Comparison of ENCODE assay signal across 28 cellular contexts in the genomic region with DNA sequence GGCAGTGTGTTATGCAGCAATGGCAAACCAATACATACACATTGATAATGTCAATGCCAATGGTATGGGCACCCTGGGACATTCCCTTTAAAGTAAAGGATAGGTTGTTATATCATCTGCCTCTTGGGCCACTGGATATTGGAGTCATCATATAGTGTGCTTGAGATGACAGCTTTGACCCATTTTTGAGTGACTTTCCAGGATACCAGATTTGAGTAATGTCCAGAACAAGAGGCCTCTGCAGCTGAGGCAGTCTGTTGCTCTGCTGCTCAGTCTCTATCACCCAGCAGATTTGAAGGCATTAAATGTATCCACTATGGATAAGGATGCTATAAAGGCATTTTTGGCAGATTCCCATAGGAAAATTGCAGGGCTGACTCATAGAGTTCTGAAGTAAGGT.
"Had no signal": no experiment of that assay in that cellular context is flagged by ENCODE, and none has a peak within 500 bp of the region (broad histone marks: within the 10 kb centered on the region; RNA-seq: fewer than 3 reads in every experiment).

No MANE protein-coding gene starts in this region.

- H3K36me3 Mint-ChIP-seq: stimulated activated effector memory CD8-positive, alpha-beta T cell treated with anti-CD3 and anti-CD28 coated beads, Interleukin-12 subunit alpha, Interleukin-12 subunit beta, amount 100 ng/mL, for 72 hours; stimulated activated memory B cell treated with anti-CD40 and anti-IgM and Interleukin-4, amounts not matched to agents 10 μg/mL and 1 μg/mL and 100 μg/mL, for 72 hours; stimulated activated naive B cell treated with anti-CD40 and anti-IgM and Interleukin-4, amounts not matched to agents 10 μg/mL and 1 μg/mL and 100 μg/mL, for 72 hours; type B pancreatic cell had no signal

- H3K9me3 Mint-ChIP-seq: stimulated activated memory B cell treated with anti-CD40 and anti-IgM and Interleukin-4, amounts not matched to agents 10 μg/mL and 1 μg/mL and 100 μg/mL, for 72 hours; type B pancreatic cell had no signal

- H3K27ac Mint-ChIP-seq: stimulated activated effector memory CD8-positive, alpha-beta T cell treated with anti-CD3 and anti-CD28 coated beads, Interleukin-12 subunit alpha, Interleukin-12 subunit beta, amount 100 ng/mL, for 72 hours; stimulated activated memory B cell treated with anti-CD40 and anti-IgM and Interleukin-4, amounts not matched to agents 10 μg/mL and 1 μg/mL and 100 μg/mL, for 72 hours; stimulated activated naive B cell treated with anti-CD40 and anti-IgM and Interleukin-4, amounts not matched to agents 10 μg/mL and 1 μg/mL and 100 μg/mL, for 72 hours; stimulated activated naive CD8-positive, alpha-beta T cell treated with anti-CD3 and anti-CD28 coated beads, Interleukin-15, amount 100 ng/mL, for 72 hours; stimulated activated naive CD8-positive, alpha-beta T cell treated with anti-CD3 and anti-CD28 coated beads, Interleukin-15, Interleukin-2, amounts not matched to agents 100 ng/mL and 50 ng/mL, for 24 hours; type B pancreatic cell had no signal

- H3K27ac ChIP-seq: stomach, suprapubic skin, testis, thoracic aorta, thyroid gland, tibial artery, tibial nerve, transverse colon, upper lobe of left lung, upper lobe of right lung, uterus, vagina had no signal

- H3K4me3 ChIP-seq: stomach, suprapubic skin, testis, thoracic aorta, thyroid gland, tibial artery, tibial nerve, transverse colon, upper lobe of left lung, upper lobe of right lung, uterus, vagina had no signal

- H3K4me1 Mint-ChIP-seq: stimulated activated effector memory CD8-positive, alpha-beta T cell treated with anti-CD3 and anti-CD28 coated beads, Interleukin-12 subunit alpha, Interleukin-12 subunit beta, amount 100 ng/mL, for 72 hours; stimulated activated memory B cell treated with anti-CD40 and anti-IgM and Interleukin-4, amounts not matched to agents 10 μg/mL and 1 μg/mL and 100 μg/mL, for 72 hours; stimulated activated naive B cell treated with anti-CD40 and anti-IgM and Interleukin-4, amounts not matched to agents 10 μg/mL and 1 μg/mL and 100 μg/mL, for 72 hours; stimulated activated naive CD8-positive, alpha-beta T cell treated with anti-CD3 and anti-CD28 coated beads, Interleukin-15, amount 100 ng/mL, for 72 hours had no signal

- DNase-seq: stimulated activated CD4-positive, alpha-beta T cell treated with anti-CD3 and anti-CD28 coated beads, Interleukin-2, amount 100 ng/mL, for 48 hours; stimulated activated CD4-positive, alpha-beta T cell treated with anti-CD3 and anti-CD28 coated beads, Interleukin-4, amount 100 ng/mL, for 1 hour; stimulated activated CD4-positive, alpha-beta T cell treated with anti-CD3 and anti-CD28 coated beads, Interleukin-4, amount 100 ng/mL, for 24 hours; stimulated activated CD4-positive, alpha-beta T cell treated with anti-CD3 and anti-CD28 coated beads, Interleukin-4, amount 100 ng/mL, for 4 hours; stimulated activated CD8-positive, alpha-beta memory T cell treated with anti-CD3 and anti-CD28 coated beads, Interleukin-4, amount 100 ng/mL, for 48 hours; stimulated activated naive B cell treated with anti-CD40 and anti-IgM and Interleukin-4, amounts not matched to agents 10 μg/mL and 1 μg/mL and 100 μg/mL, for 72 hours; stimulated activated naive CD4-positive, alpha-beta T cell; stimulated activated naive CD4-positive, alpha-beta T cell treated with Interleukin-2 at 50 U/mL for 16 hours; stimulated activated naive CD8-positive, alpha-beta T cell treated with anti-CD3 and anti-CD28 coated beads, Interleukin-15, amount 100 ng/mL, for 72 hours; stimulated activated naive CD8-positive, alpha-beta T cell treated with anti-CD3 and anti-CD28 coated beads, Interleukin-15, Interleukin-2, amounts not matched to agents 100 U/mL and 50 U/mL, for 24 hours; stomach; substantia nigra; testis; thyroid gland; tibial artery; transverse colon; trophoblast cell; upper lobe of left lung; upper lobe of right lung; uterus had no signal

- H3K4me1 ChIP-seq: suprapubic skin, thyroid gland, tibial artery, tibial nerve, transverse colon, upper lobe of left lung, upper lobe of right lung, uterus, vagina had no signal

- ATAC-seq: stimulated activated effector memory CD8-positive, alpha-beta T cell treated with anti-CD3 and anti-CD28 coated beads, Interleukin-12 subunit alpha, Interleukin-12 subunit beta, amount 100 ng/mL, for 72 hours; stimulated activated memory B cell treated with anti-CD40 and anti-IgM and Interleukin-4, amounts not matched to agents 10 μg/mL and 1 μg/mL and 100 μg/mL, for 72 hours; stimulated activated naive B cell treated with anti-CD40 and anti-IgM and Interleukin-4, amounts not matched to agents 10 μg/mL and 1 μg/mL and 100 μg/mL, for 72 hours; stimulated activated naive CD8-positive, alpha-beta T cell treated with anti-CD3 and anti-CD28 coated beads, Interleukin-15, amount 100 ng/mL, for 72 hours; stimulated activated naive CD8-positive, alpha-beta T cell treated with anti-CD3 and anti-CD28 coated beads, Interleukin-15, Interleukin-2, amounts not matched to agents 100 U/mL and 50 U/mL, for 24 hours; upper lobe of right lung had no signal

- H3K9me3 ChIP-seq: stomach, suprapubic skin, testis, thoracic aorta, thyroid gland, tibial artery, tibial nerve, transverse colon, upper lobe of left lung, upper lobe of right lung, uterus, vagina had no signal

- H3K27me3 ChIP-seq: stomach, suprapubic skin, testis, thyroid gland, tibial artery, tibial nerve, transverse colon, upper lobe of left lung, upper lobe of right lung, uterus, vagina had no signal

- H3K4me3 Mint-ChIP-seq: stimulated activated effector memory CD8-positive, alpha-beta T cell treated with anti-CD3 and anti-CD28 coated beads, Interleukin-12 subunit alpha, Interleukin-12 subunit beta, amount 100 ng/mL, for 72 hours; stimulated activated memory B cell treated with anti-CD40 and anti-IgM and Interleukin-4, amounts not matched to agents 10 μg/mL and 1 μg/mL and 100 μg/mL, for 72 hours; stimulated activated naive B cell treated with anti-CD40 and anti-IgM and Interleukin-4, amounts not matched to agents 10 μg/mL and 1 μg/mL and 100 μg/mL, for 72 hours; stimulated activated naive CD8-positive, alpha-beta T cell treated with anti-CD3 and anti-CD28 coated beads, Interleukin-15, amount 100 ng/mL, for 72 hours; stimulated activated naive CD8-positive, alpha-beta T cell treated with anti-CD3 and anti-CD28 coated beads, Interleukin-15, Interleukin-2, amounts not matched to agents 100 ng/mL and 50 ng/mL, for 24 hours; type B pancreatic cell had no signal

- H3K27me3 Mint-ChIP-seq: stimulated activated memory B cell treated with anti-CD40 and anti-IgM and Interleukin-4, amounts not matched to agents 10 μg/mL and 1 μg/mL and 100 μg/mL, for 72 hours; stimulated activated naive B cell treated with anti-CD40 and anti-IgM and Interleukin-4, amounts not matched to agents 10 μg/mL and 1 μg/mL and 100 μg/mL, for 72 hours; stimulated activated naive CD8-positive, alpha-beta T cell treated with anti-CD3 and anti-CD28 coated beads, Interleukin-15, amount 100 ng/mL, for 72 hours; stimulated activated naive CD8-positive, alpha-beta T cell treated with anti-CD3 and anti-CD28 coated beads, Interleukin-15, Interleukin-2, amounts not matched to agents 100 ng/mL and 50 ng/mL, for 24 hours; type B pancreatic cell had no signal
